Comparison of ENCODE assay signal across 8 cellular contexts in the genomic region with DNA sequence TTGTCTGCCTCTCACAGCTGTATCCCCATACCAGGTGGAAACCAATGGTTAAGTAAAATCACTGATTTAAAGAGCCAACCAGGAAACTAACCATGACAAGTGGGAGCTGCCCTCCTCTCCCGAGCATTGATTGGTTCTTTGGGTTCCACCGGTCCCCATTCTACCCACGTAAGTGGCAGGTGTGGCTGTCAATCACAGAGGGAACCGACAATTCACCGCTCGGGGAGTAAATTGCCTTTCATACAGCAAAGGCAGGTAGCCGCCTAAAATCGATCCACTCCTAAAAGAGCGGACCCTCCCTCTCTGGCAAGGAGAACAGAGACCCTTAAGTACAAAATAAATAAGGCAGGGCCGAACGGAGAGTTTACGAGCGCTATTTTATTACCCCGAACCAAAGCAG. TPM values are rescaled to one million over a fixed set of nuclear protein-coding genes. Genes with fewer than 3 reads are reported as not detected.
DNase-seq lines count a peak whose midpoint lies in the region; ATAC-seq, FAIRE-seq and TF ChIP-seq lines count a peak whose summit lies in the region.

No MANE protein-coding gene starts in this region.

- no peak for TF ChIP-seq CTCF in GM12864 (IDR thresholded peaks at IDR 0.05; ENCODE audit: low read depth, low read length, missing control alignments)
- TF ChIP-seq CTCF in endothelial cell of umbilical vein (IDR thresholded peaks at IDR 0.05; ENCODE audit: extremely low read depth in 1 of 2, insufficient read depth in 1 of 2, low read depth in 1 of 2, low read length in 2 of 2), result no peak
- no peak for TF ChIP-seq CTCF in OCI-LY7 (conservative IDR thresholded peaks at IDR 0.05; ENCODE audit: low read length)

- peak overlapping the region; percentile 96 for H3K4me2 ChIP-seq in endothelial cell of umbilical vein (ENCODE audit: insufficient read depth, low read length)
- H3K4me2 ChIP-seq in OCI-LY7 (ENCODE audit: low read length), result no peak overlapping the region

- dilution Hi-C loops in endothelial cell of umbilical vein (cut with MboI; ENCODE audit: extremely low pct_ligation_motif_present, low sequenced_read_pairs), result no loop called here

- H4K20me1 ChIP-seq in endothelial cell of umbilical vein (replicated peaks; ENCODE audit: control insufficient read depth, extremely low read depth, insufficient read depth, low read length) (no peaks in the 10 kb centered on the region), OCI-LY7 (ENCODE audit: insufficient read depth, low read length) (no peaks in the 10 kb centered on the region)

- H3K4me1 Mint-ChIP-seq in T-helper 2 cell treated with Interferon-gamma antibody and Interleukin-4, amounts not matched to agents 5 μg/mL and 100 μg/mL, for 36 hours (ENCODE audit: low read depth), result no peaks in the 10 kb centered on the region
- no peaks in the 10 kb centered on the region for H3K4me1 Mint-ChIP-seq in stimulated activated effector memory CD8-positive, alpha-beta T cell treated with anti-CD3 and anti-CD28 coated beads, Interleukin-12 subunit alpha, Interleukin-12 subunit beta, amount 100 ng/mL, for 72 hours

- H3K9me3 Mint-ChIP-seq in T-helper 2 cell treated with Interferon-gamma antibody and Interleukin-4, amounts not matched to agents 5 μg/mL and 100 μg/mL, for 36 hours, result no peaks in the 10 kb centered on the region
- H3K9me3 Mint-ChIP-seq in stimulated activated effector memory CD8-positive, alpha-beta T cell treated with anti-CD3 and anti-CD28 coated beads, Interleukin-12 subunit alpha, Interleukin-12 subunit beta, amount 100 ng/mL, for 72 hours, result no peaks in the 10 kb centered on the region

- H3K9me1 ChIP-seq in endothelial cell of umbilical vein (replicated peaks; ENCODE audit: control insufficient read depth, extremely low read depth, insufficient read depth, low read length), result no peaks in the 10 kb centered on the region

- peak overlapping the region; percentile 66 for H2AFZ ChIP-seq in endothelial cell of umbilical vein (ENCODE audit: low read depth, low read length)
- no peak overlapping the region for H2AFZ ChIP-seq in OCI-LY7 (ENCODE audit: low read length)

- H3K4me3 Mint-ChIP-seq in T-helper 2 cell treated with Interferon-gamma antibody and Interleukin-4, amounts not matched to agents 5 μg/mL and 100 μg/mL, for 36 hours, result peak overlapping the region; percentile 77
- H3K4me3 Mint-ChIP-seq in stimulated activated effector memory CD8-positive, alpha-beta T cell treated with anti-CD3 and anti-CD28 coated beads, Interleukin-12 subunit alpha, Interleukin-12 subunit beta, amount 100 ng/mL, for 72 hours, result peak overlapping the region; percentile 15

- TF ChIP-seq POLR2A in endothelial cell of umbilical vein (IDR thresholded peaks at IDR 0.05; ENCODE audit: low read depth, low read length), result no peak

- H3K9ac ChIP-seq in endothelial cell of umbilical vein (replicated peaks; ENCODE audit: extremely low read depth, insufficient read depth, low read length), result peak overlapping the region; percentile 56

- H3K9me3 ChIP-seq in endothelial cell of umbilical vein (replicated peaks; ENCODE audit: control insufficient read depth, insufficient read depth, low read length) (no peaks in the 10 kb centered on the region), OCI-LY7 (ENCODE audit: low read length) (no peaks in the 10 kb centered on the region)

- CTCF ChIA-PET in endothelial cell of umbilical vein (lab: Charles Lee), result interaction anchor here (1.0 to 1.4 kb wide), 3 partner anchors 11 to 216 kb away, joined by 3 to 7 read pairs (median 6); no protein-coding TSS in a partner anchor
- CTCF ChIA-PET in OCI-LY7 (lab: Charles Lee; ENCODE audit: unreplicated experiment), result no interaction called here

- DNase-seq in GM12864 (ENCODE audit: low read depth), result peak; percentile 29
- peak; percentile 92 for DNase-seq in NCI-H1092 treated with DMSO at 0.1 percent for 48 hours (lab: John Stamatoyannopoulos, UW)
- DNase-seq in T-helper 2 cell treated with Interferon-gamma antibody and Interleukin-4, amounts not matched to agents 5 μg/mL and 100 μg/mL, for 36 hours (ENCODE audit: low spot score), result peak; percentile 6
- DNase-seq in endothelial cell of umbilical vein (ENCODE audit: low read depth, low spot score), result peak; percentile 96
- peak; percentile 92 for DNase-seq in medulla oblongata (ENCODE audit: extremely low spot score)
- DNase-seq in stimulated activated effector memory CD8-positive, alpha-beta T cell treated with anti-CD3 and anti-CD28 coated beads, Interleukin-12 subunit alpha, Interleukin-12 subunit beta, amount 100 ng/mL, for 72 hours (ENCODE audit: low spot score in 2 of 2), result no peak
- no peak for DNase-seq in OCI-LY7 (ENCODE audit: low spot score)

- POLR2A ChIA-PET in endothelial cell of umbilical vein (lab: Charles Lee), result interaction anchor here (1.1 kb wide), 1 partner anchor 24 kb away, joined by 4 read pairs; no protein-coding TSS in a partner anchor
- POLR2A ChIA-PET in OCI-LY7 (lab: Charles Lee), result interaction anchor here (0.7 to 0.8 kb wide), 2 partner anchors 344 to 1962 kb away, joined by 3 read pairs; no protein-coding TSS in a partner anchor

- H3K36me3 Mint-ChIP-seq in T-helper 2 cell treated with Interferon-gamma antibody and Interleukin-4, amounts not matched to agents 5 μg/mL and 100 μg/mL, for 36 hours (ENCODE audit: low read depth), result no peaks in the 10 kb centered on the region
- no peaks in the 10 kb centered on the region for H3K36me3 Mint-ChIP-seq in stimulated activated effector memory CD8-positive, alpha-beta T cell treated with anti-CD3 and anti-CD28 coated beads, Interleukin-12 subunit alpha, Interleukin-12 subunit beta, amount 100 ng/mL, for 72 hours

- peak; percentile 93 for FAIRE-seq in endothelial cell of umbilical vein (lab: Jason Lieb, UNC)

- no peak overlapping the region for H3K27ac ChIP-seq in endothelial cell of umbilical vein (ENCODE audit: insufficient read depth, low read depth, low read length)
- no peak overlapping the region for H3K27ac ChIP-seq in OCI-LY7 (ENCODE audit: low read depth, low read length, poor library complexity, severe bottlenecking)

- H3K4me1 ChIP-seq in endothelial cell of umbilical vein (ENCODE audit: control insufficient read depth, extremely low read depth, insufficient read depth, low read length), result peaks cover 14% of the 10 kb centered on the region
- no peaks in the 10 kb centered on the region for H3K4me1 ChIP-seq in OCI-LY7 (ENCODE audit: insufficient read depth, low read length, poor library complexity, severe bottlenecking)

- no peaks in the 10 kb centered on the region for H3K9me2 ChIP-seq in OCI-LY7 (ENCODE audit: insufficient read depth, low read length)

- H3K27me3 ChIP-seq in endothelial cell of umbilical vein (ENCODE audit: control insufficient read depth in 2 of 2, insufficient read depth in 2 of 2, low read length in 2 of 2), result peaks cover 0 to 6% of the 10 kb centered on the region in 2 experiments

- H3K36me3 ChIP-seq in endothelial cell of umbilical vein (ENCODE audit: control insufficient read depth in 2 of 2, extremely low read depth in 1 of 2, insufficient read depth in 2 of 2, low read length in 2 of 2) (no peaks in the 10 kb centered on the region), OCI-LY7 (ENCODE audit: insufficient read depth, low read length) (no peaks in the 10 kb centered on the region)

- no peak overlapping the region; the same call in 1 of the 2 replicates for H3K4me3 ChIP-seq in GM12864 (ENCODE audit: low read depth, low read length)
- peak overlapping the region; percentile 65 to 94 (median 83) for H3K4me3 ChIP-seq in endothelial cell of umbilical vein (replicated peaks in 1 of 3; ENCODE audit: insufficient read depth in 1 of 3, low read depth in 1 of 3, low read length in 3 of 3)
- H3K4me3 ChIP-seq in OCI-LY7 (ENCODE audit: low read depth, low read length, poor library complexity, severe bottlenecking), result no peak overlapping the region

- peak; percentile 66 for ATAC-seq in stimulated activated effector memory CD8-positive, alpha-beta T cell treated with anti-CD3 and anti-CD28 coated beads, Interleukin-12 subunit alpha, Interleukin-12 subunit beta, amount 100 ng/mL, for 72 hours
- ATAC-seq in HG03196 (IDR thresholded peaks at IDR 0.05; ENCODE audit: unreplicated experiment), result no peak

- peaks cover 58% of the 10 kb centered on the region for H3K27me3 Mint-ChIP-seq in T-helper 2 cell treated with Interferon-gamma antibody and Interleukin-4, amounts not matched to agents 5 μg/mL and 100 μg/mL, for 36 hours (ENCODE audit: low read depth)

- BruUV-seq in endothelial cell of umbilical vein (replicated peaks; lab: Mats Ljungman, UMichigan) (TSS peak; percentile 16), OCI-LY7 (replicated peaks; lab: Mats Ljungman, UMichigan) (no TSS peak)

- H3K27ac Mint-ChIP-seq in T-helper 2 cell treated with Interferon-gamma antibody and Interleukin-4, amounts not matched to agents 5 μg/mL and 100 μg/mL, for 36 hours, result no peak overlapping the region
- no peak overlapping the region for H3K27ac Mint-ChIP-seq in stimulated activated effector memory CD8-positive, alpha-beta T cell treated with anti-CD3 and anti-CD28 coated beads, Interleukin-12 subunit alpha, Interleukin-12 subunit beta, amount 100 ng/mL, for 72 hours

- intact Hi-C loops in endothelial cell of umbilical vein (cut with micrococcal nuclease), result no loop called here
- intact Hi-C loops in OCI-LY7 (cut with micrococcal nuclease; ENCODE audit: unreplicated experiment), result no loop called here

- H3K79me2 ChIP-seq in endothelial cell of umbilical vein (ENCODE audit: control insufficient read depth, insufficient read depth, low read length) (no peaks in the 10 kb centered on the region), OCI-LY7 (ENCODE audit: insufficient read depth, low read depth, low read length) (no peaks in the 10 kb centered on the region)

TF ChIP-seq in endothelial cell of umbilical vein, 7 proteins besides CTCF, POLR2A, EP300 and RAD21 (continues in another document):
- no peak for TF ChIP-seq POLR2AphosphoS5 (IDR thresholded peaks at IDR 0.05; ENCODE audit: insufficient read depth, low read depth, low read length)
- TF ChIP-seq GATA2 (IDR thresholded peaks at IDR 0.05; ENCODE audit: insufficient read depth, insufficient read length, low read depth, low read length), result no peak
- no peak for TF ChIP-seq EZH2 (IDR thresholded peaks at IDR 0.05; ENCODE audit: borderline replicate concordance, low read depth, low read length, severe bottlenecking)
- TF ChIP-seq FOS (IDR thresholded peaks at IDR 0.05; ENCODE audit: borderline replicate concordance, insufficient read depth, low read length), result no peak

RNA-seq across cellular contexts. Expression of gene ERC2, which starts 1.2 kb away (rescaled TPM):
- 15.5 and 17.8 TPM in 2 replicates for total RNA-seq in endothelial cell of umbilical vein
- 4.9 and 5.6 TPM in 2 replicates for polyA plus RNA-seq in endothelial cell of umbilical vein
- polyA plus RNA-seq in endothelial cell of umbilical vein (2011; cell fraction: cytosol; rRNA removed), result 4.6 and 5.0 TPM in 2 replicates
- polyA plus RNA-seq in endothelial cell of umbilical vein (2011; cell fraction: nucleus; rRNA removed), result 17.9 and 19.8 TPM in 2 replicates
- polyA plus RNA-seq in endothelial cell of umbilical vein (2012), result 6.2 and 6.6 TPM in 2 replicates
- 46.8 and 63.1 TPM in 2 replicates for polyA minus RNA-seq in endothelial cell of umbilical vein
- not detected for polyA minus RNA-seq in endothelial cell of umbilical vein (2011; cell fraction: cytosol; rRNA and poly(A)+ RNA removed)
- polyA minus RNA-seq in endothelial cell of umbilical vein (2011; cell fraction: nucleus; rRNA and poly(A)+ RNA removed), result 112 and 168 TPM in 2 replicates
- total RNA-seq in OCI-LY7 (2014; rRNA removed; shearing (Covaris generic)), result not detected in 2 replicates
- total RNA-seq in OCI-LY7 (2022), result not detected in 2 replicates

Comparison
In these comparisons a context has a peak if more than half of its experiments do, and no peak if none do; other contexts are left out.
1. DNase-seq: peak in GM12864 (single experiment), NCI-H1092 treated with DMSO at 0.1 percent for 48 hours (single experiment), T-helper 2 cell treated with Interferon-gamma antibody and Interleukin-4, amounts not matched to agents 5 μg/mL and 100 μg/mL, for 36 hours (single experiment), endothelial cell of umbilical vein (single experiment) and medulla oblongata (single experiment); none in stimulated activated effector memory CD8-positive, alpha-beta T cell treated with anti-CD3 and anti-CD28 coated beads, Interleukin-12 subunit alpha, Interleukin-12 subunit beta, amount 100 ng/mL, for 72 hours (0 of 2) and OCI-LY7 (single experiment).
2. H3K4me3 ChIP-seq: peak in endothelial cell of umbilical vein (3 of 3); none in GM12864 (single experiment) and OCI-LY7 (single experiment).
3. RNA of gene ERC2, which starts 1.2 kb away (total RNA-seq): 15.5 to 17.8 TPM in endothelial cell of umbilical vein; not detected in OCI-LY7; every median in the first group is over 10 times any median in the second.